Comparison of ENCODE assay signal across 12 cellular contexts in the genomic region with DNA sequence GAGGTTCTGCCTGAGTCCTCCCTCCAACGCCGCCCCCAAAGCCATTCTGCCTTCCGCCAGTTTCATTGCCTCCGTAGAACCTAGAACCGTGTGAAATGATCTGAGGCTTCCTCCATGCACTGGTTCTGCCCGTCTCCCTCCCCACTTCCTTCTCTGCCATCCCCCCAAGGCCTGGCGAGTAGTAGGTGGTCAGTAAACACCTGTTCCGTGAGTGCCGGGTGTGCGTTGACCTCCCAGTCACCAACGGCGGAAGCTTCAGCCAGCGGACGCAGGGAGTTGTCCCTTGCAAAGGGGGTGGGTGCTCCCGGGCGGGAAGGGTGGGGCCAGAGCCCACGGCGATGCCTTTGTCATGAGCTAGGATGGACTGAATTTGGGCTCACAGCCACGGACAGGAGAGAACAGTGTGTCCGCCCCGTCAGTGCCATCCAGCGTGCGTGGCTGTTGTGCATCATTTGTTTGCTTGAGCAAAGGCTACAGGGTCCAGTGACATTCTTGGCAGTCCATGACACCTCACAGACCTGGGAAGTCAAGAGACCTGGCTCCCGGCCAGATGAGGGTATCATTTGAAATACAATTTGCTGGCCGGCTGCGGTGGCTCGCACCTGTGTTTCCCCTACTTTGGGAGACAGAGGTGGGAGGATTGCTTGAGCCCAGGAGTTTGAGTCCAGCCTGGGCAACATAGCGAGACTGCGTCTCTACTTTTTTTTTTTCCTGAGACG. TPM values are rescaled to one million over a fixed set of nuclear protein-coding genes. Genes with fewer than 3 reads are reported as not detected.
DNase-seq lines count a peak whose midpoint lies in the region; ATAC-seq and TF ChIP-seq lines count a peak whose summit lies in the region.
"Had no signal": no experiment of that assay in that cellular context is flagged by ENCODE, and none has a peak within 500 bp of the region (broad histone marks: within the 10 kb centered on the region; RNA-seq: fewer than 3 reads in every experiment).

No MANE protein-coding gene starts in this region.

- peaks cover 64 to 100% (median 96%) of the 10 kb centered on the region in 10 experiments for H3K4me1 ChIP-seq in BLaER1 treated with 17β-estradiol and CSF1 and Interleukin-3, amounts not matched to agents 10 nM and 100 nM
- H3K4me1 ChIP-seq in right atrium auricular region (peaks cover 0 to 64% of the 10 kb centered on the region in 2 donors), gastrocnemius medialis (peaks cover 69 to 86% of the 10 kb centered on the region in 2 donors)

- no peak overlapping the region for H3K4me3 ChIP-seq in BLaER1 treated with 17β-estradiol and CSF1 and Interleukin-3, amounts not matched to agents 10 nM and 100 nM
- H3K4me3 ChIP-seq in right atrium auricular region = peak overlapping the region; percentile 46 to 47
- peak overlapping the region; percentile 53 to 73 (median 58) for H3K4me3 ChIP-seq in gastrocnemius medialis

- intact Hi-C loops in gastrocnemius medialis (cut with DNase I; ENCODE audit: low total_unique reads) = loop anchor here (1.0 to 2.0 kb wide), 4 partner anchors 20 to 41 kb away; no protein-coding TSS in a partner anchor

- peaks cover 29 to 66% (median 37%) of the 10 kb centered on the region in 11 experiments; a peak in 18 of 22 replicates for H3K36me3 ChIP-seq in BLaER1 treated with 17β-estradiol and CSF1 and Interleukin-3, amounts not matched to agents 10 nM and 100 nM
- no peaks in the 10 kb centered on the region for H3K36me3 ChIP-seq in right atrium auricular region
- H3K36me3 ChIP-seq in gastrocnemius medialis = peaks cover 0 to 2% of the 10 kb centered on the region in 2 donors

- TF ChIP-seq POLR2A in gastrocnemius medialis (IDR thresholded peaks at IDR 0.05) = peak; percentile 88 to 92

- peak overlapping the region in 10 of 11 experiments; percentile 10 to 40 (median 28); a peak in 14 of 22 replicates for H3K4me2 ChIP-seq in BLaER1 treated with 17β-estradiol and CSF1 and Interleukin-3, amounts not matched to agents 10 nM and 100 nM

- no peak overlapping the region for H3K4me3 Mint-ChIP-seq in stimulated activated memory B cell treated with anti-CD40 and anti-IgM and Interleukin-4, amounts not matched to agents 10 μg/mL and 1 μg/mL and 100 μg/mL, for 72 hours
- H3K4me3 Mint-ChIP-seq in activated naive CD8-positive, alpha-beta T cell treated with anti-CD3 and anti-CD28 coated beads, Interleukin-2, amount 50 U/mL, for 24 hours = no peak overlapping the region
- H3K4me3 Mint-ChIP-seq: activated CD8-positive, alpha-beta T cell treated with anti-CD3 and anti-CD28 coated beads, Interleukin-2, amount 10 ng/mL, durations not matched to agents 7 days and 5 days had no signal

- DNase-seq in right atrium auricular region (ENCODE audit: low spot score) (peak; percentile 90), gastrocnemius medialis (peak; percentile 99 to 100), SIG-M5 treated with dmso at 0.1 percent for 504 hours (lab: John Stamatoyannopoulos, UW; ENCODE audit: unreplicated experiment) (no peak), T-helper 9 cell (no peak)
- DNase-seq in activated naive CD8-positive, alpha-beta T cell treated with anti-CD3 and anti-CD28 coated beads, Interleukin-2, amount 50 U/mL, for 24 hours = no peak
- DNase-seq: activated CD8-positive, alpha-beta T cell treated with anti-CD3 and anti-CD28 coated beads, Interleukin-2, amount 10 ng/mL, durations not matched to agents 7 days and 5 days; CD4-positive, alpha-beta memory T cell; SIG-M5 had no signal

- H3K27me3 ChIP-seq in BLaER1 treated with 17β-estradiol and CSF1 and Interleukin-3, amounts not matched to agents 10 nM and 100 nM = no peaks in the 10 kb centered on the region
- no peaks in the 10 kb centered on the region for H3K27me3 ChIP-seq in right atrium auricular region
- no peaks in the 10 kb centered on the region for H3K27me3 ChIP-seq in gastrocnemius medialis

- no peaks in the 10 kb centered on the region for H3K9me3 ChIP-seq in BLaER1 treated with 17β-estradiol and CSF1 and Interleukin-3, amounts not matched to agents 10 nM and 100 nM (replicated peaks in 1 of 11)
- H3K9me3 ChIP-seq in right atrium auricular region = no peaks in the 10 kb centered on the region
- H3K9me3 ChIP-seq in gastrocnemius medialis = no peaks in the 10 kb centered on the region

- H3K27me3 Mint-ChIP-seq in stimulated activated memory B cell treated with anti-CD40 and anti-IgM and Interleukin-4, amounts not matched to agents 10 μg/mL and 1 μg/mL and 100 μg/mL, for 72 hours = no peaks in the 10 kb centered on the region
- no peaks in the 10 kb centered on the region for H3K27me3 Mint-ChIP-seq in activated naive CD8-positive, alpha-beta T cell treated with anti-CD3 and anti-CD28 coated beads, Interleukin-2, amount 50 U/mL, for 24 hours
- H3K27me3 Mint-ChIP-seq: CD4-positive, alpha-beta memory T cell had no signal

- H3K4me1 Mint-ChIP-seq in stimulated activated memory B cell treated with anti-CD40 and anti-IgM and Interleukin-4, amounts not matched to agents 10 μg/mL and 1 μg/mL and 100 μg/mL, for 72 hours = peaks cover 5% of the 10 kb centered on the region
- H3K4me1 Mint-ChIP-seq in activated naive CD8-positive, alpha-beta T cell treated with anti-CD3 and anti-CD28 coated beads, Interleukin-2, amount 50 U/mL, for 24 hours = no peaks in the 10 kb centered on the region

- peaks cover 7 to 99% (median 76%) of the 10 kb centered on the region in 11 experiments; a peak in 19 of 22 replicates for H4K20me1 ChIP-seq in BLaER1 treated with 17β-estradiol and CSF1 and Interleukin-3, amounts not matched to agents 10 nM and 100 nM

- TF ChIP-seq CTCF in VCaP (conservative IDR thresholded peaks at IDR 0.05) (no peak), right atrium auricular region (IDR thresholded peaks at IDR 0.05) (no peak), gastrocnemius medialis (IDR thresholded peaks at IDR 0.05 in 4 of 5, conservative IDR thresholded peaks at IDR 0.05 in 1 of 5) (no peak)

- no peak overlapping the region for H3K27ac Mint-ChIP-seq in stimulated activated memory B cell treated with anti-CD40 and anti-IgM and Interleukin-4, amounts not matched to agents 10 μg/mL and 1 μg/mL and 100 μg/mL, for 72 hours
- no peak overlapping the region for H3K27ac Mint-ChIP-seq in activated naive CD8-positive, alpha-beta T cell treated with anti-CD3 and anti-CD28 coated beads, Interleukin-2, amount 50 U/mL, for 24 hours

- in situ Hi-C loops in gastrocnemius medialis (cut with MboI; ENCODE audit: low sequenced_read_pairs in 4 of 4) = no loop called here

- H3K27ac ChIP-seq in BLaER1 treated with 17β-estradiol and CSF1 and Interleukin-3, amounts not matched to agents 10 nM and 100 nM = peak overlapping the region in 7 of 11 experiments; percentile 4 to 39 (median 19); a peak in 7 of 22 replicates
- H3K27ac ChIP-seq in VCaP = peak overlapping the region; percentile 25
- peak overlapping the region; percentile 99 for H3K27ac ChIP-seq in right atrium auricular region
- peak overlapping the region; percentile 98 to 100 (median 98) for H3K27ac ChIP-seq in gastrocnemius medialis
- H3K27ac ChIP-seq: epithelial cell of prostate had no signal

- ATAC-seq in gastrocnemius medialis = peak; percentile 73 to 74
- no peak for ATAC-seq in stimulated activated memory B cell treated with anti-CD40 and anti-IgM and Interleukin-4, amounts not matched to agents 10 μg/mL and 1 μg/mL and 100 μg/mL, for 72 hours
- no peak for ATAC-seq in activated naive CD8-positive, alpha-beta T cell treated with anti-CD3 and anti-CD28 coated beads, Interleukin-2, amount 50 U/mL, for 24 hours
- ATAC-seq: activated CD8-positive, alpha-beta T cell treated with anti-CD3 and anti-CD28 coated beads, Interleukin-2, amount 10 ng/mL, durations not matched to agents 7 days and 5 days had no signal

- no peaks in the 10 kb centered on the region for H3K9me3 Mint-ChIP-seq in stimulated activated memory B cell treated with anti-CD40 and anti-IgM and Interleukin-4, amounts not matched to agents 10 μg/mL and 1 μg/mL and 100 μg/mL, for 72 hours
- no peaks in the 10 kb centered on the region for H3K9me3 Mint-ChIP-seq in activated naive CD8-positive, alpha-beta T cell treated with anti-CD3 and anti-CD28 coated beads, Interleukin-2, amount 50 U/mL, for 24 hours
- H3K9me3 Mint-ChIP-seq: CD4-positive, alpha-beta memory T cell had no signal

- H3K36me3 Mint-ChIP-seq in stimulated activated memory B cell treated with anti-CD40 and anti-IgM and Interleukin-4, amounts not matched to agents 10 μg/mL and 1 μg/mL and 100 μg/mL, for 72 hours = peaks cover 22% of the 10 kb centered on the region
- H3K36me3 Mint-ChIP-seq in activated naive CD8-positive, alpha-beta T cell treated with anti-CD3 and anti-CD28 coated beads, Interleukin-2, amount 50 U/mL, for 24 hours (ENCODE audit: low read depth) = no peaks in the 10 kb centered on the region

- peak overlapping the region in 6 of 11 experiments; percentile 4 to 31 (median 12); a peak in 4 of 22 replicates for H3K9ac ChIP-seq in BLaER1 treated with 17β-estradiol and CSF1 and Interleukin-3, amounts not matched to agents 10 nM and 100 nM

RNA-seq across cellular contexts. Expression of gene NFIC, which starts 43.1 kb away (rescaled TPM):
- total RNA-seq in right atrium auricular region (100 to 1,000 TPM; 111 to 196 TPM), gastrocnemius medialis (100 to 1,000 TPM in 3 of 4 donors, 10 to 100 TPM in 1; 90.2 to 403 (median 348) TPM)

Comparison
In these comparisons a context has a peak if more than half of its experiments do, and no peak if none do; other contexts are left out.
1. H3K27ac ChIP-seq: peak in every context shown above with its lines; median percentile 99 in right atrium auricular region; 98 in gastrocnemius medialis; 25 in VCaP; 19 in BLaER1 treated with 17β-estradiol and CSF1 and Interleukin-3, amounts not matched to agents 10 nM and 100 nM.
2. H3K4me3 ChIP-seq: peak in right atrium auricular region (2 of 2) and gastrocnemius medialis (4 of 4); none in BLaER1 treated with 17β-estradiol and CSF1 and Interleukin-3, amounts not matched to agents 10 nM and 100 nM (0 of 10).
3. DNase-seq: peak in right atrium auricular region (single experiment) and gastrocnemius medialis (2 of 2); none in SIG-M5 treated with dmso at 0.1 percent for 504 hours (single experiment), activated naive CD8-positive, alpha-beta T cell treated with anti-CD3 and anti-CD28 coated beads, Interleukin-2, amount 50 U/mL, for 24 hours (single experiment) and T-helper 9 cell (single experiment).
4. ATAC-seq: peak in gastrocnemius medialis (2 of 2); none in stimulated activated memory B cell treated with anti-CD40 and anti-IgM and Interleukin-4, amounts not matched to agents 10 μg/mL and 1 μg/mL and 100 μg/mL, for 72 hours (single experiment) and activated naive CD8-positive, alpha-beta T cell treated with anti-CD3 and anti-CD28 coated beads, Interleukin-2, amount 50 U/mL, for 24 hours (single experiment).